Comparison of ENCODE assay signal across 16 cellular contexts in the genomic region with DNA sequence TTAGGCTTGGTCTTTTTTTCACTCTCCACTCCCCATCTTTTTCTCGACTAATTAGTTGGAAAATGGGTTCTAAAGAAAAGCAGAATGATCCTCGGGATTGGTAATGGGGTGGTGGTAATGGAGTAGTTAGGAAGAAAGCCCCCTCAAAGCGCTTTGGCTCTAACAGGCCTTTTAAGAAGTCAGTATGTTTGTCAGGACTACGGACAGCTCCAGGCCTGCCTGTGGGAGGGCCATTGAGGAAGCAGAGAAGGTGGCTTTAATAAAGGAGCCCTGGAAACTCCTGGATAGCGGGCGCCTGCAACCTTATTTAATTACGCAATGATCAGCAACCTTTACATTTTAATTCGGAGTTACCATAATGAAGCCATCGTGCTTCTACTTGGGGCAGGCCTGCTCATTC.
A peak's percentile ranks its signal among the peaks of the same experiment; 100 is the strongest.
DNase-seq lines count a peak whose midpoint lies in the region; ATAC-seq and TF ChIP-seq lines count a peak whose summit lies in the region.
"Had no signal": no experiment of that assay in that cellular context is flagged by ENCODE, and none has a peak within 500 bp of the region (broad histone marks: within the 10 kb centered on the region; RNA-seq: fewer than 3 reads in every experiment).

No MANE protein-coding gene starts in this region.

- H3K4me3 ChIP-seq in adipocyte (ENCODE audit: low read length): no peak overlapping the region
- H3K4me3 ChIP-seq in CD8-positive, alpha-beta T cell (ENCODE audit: low read depth, low read length): no peak overlapping the region
- H3K4me3 ChIP-seq: coronary artery, left lung had no signal

- H3K27ac Mint-ChIP-seq in neural crest cell (ENCODE audit: unreplicated experiment): no peak overlapping the region
- no peak overlapping the region for H3K27ac Mint-ChIP-seq in CD8-positive, alpha-beta T cell
- H3K27ac Mint-ChIP-seq: stimulated activated naive CD8-positive, alpha-beta T cell treated with anti-CD3 and anti-CD28 coated beads, Interleukin-15, Interleukin-2, amounts not matched to agents 100 ng/mL and 50 ng/mL, for 24 hours had no signal

- no peaks in the 10 kb centered on the region for H3K36me3 Mint-ChIP-seq in neural crest cell (ENCODE audit: low read depth)
- H3K36me3 Mint-ChIP-seq in CD8-positive, alpha-beta T cell: no peaks in the 10 kb centered on the region

- no peak overlapping the region for H3K27ac ChIP-seq in CD8-positive, alpha-beta T cell (ENCODE audit: low read depth, low read length)
- H3K27ac ChIP-seq: coronary artery, foreskin keratinocyte, left lung had no signal

- H3K4me1 Mint-ChIP-seq in neural crest cell: peaks cover 3% of the 10 kb centered on the region
- H3K4me1 Mint-ChIP-seq in CD8-positive, alpha-beta T cell (ENCODE audit: low read depth): no peaks in the 10 kb centered on the region

- ATAC-seq in CD8-positive, alpha-beta T cell: no peak
- ATAC-seq in HG03442 (IDR thresholded peaks at IDR 0.05; ENCODE audit: unreplicated experiment): no peak
- no peak for ATAC-seq in sciatic nerve
- ATAC-seq: foreskin keratinocyte, left lung had no signal

- DNase-seq in GM10248 (ENCODE audit: extremely low spot score): peak; percentile 14
- DNase-seq in Kasumi-1 (lab: John Stamatoyannopoulos, UW): peak; percentile 31 to 34
- peak; percentile 34 for DNase-seq in adipocyte (ENCODE audit: low read depth)
- DNase-seq in neural crest cell (ENCODE audit: low read depth, low spot score): peak; percentile 34
- DNase-seq in CD8-positive, alpha-beta T cell: no peak
- DNase-seq in sciatic nerve (ENCODE audit: low spot score): no peak
- DNase-seq: activated CD4-positive, alpha-beta T cell treated with anti-CD3 and anti-CD28 coated beads for 1 hour; activated gamma-delta T cell treated with Interleukin-2 at 50 U/mL for 16 hours; left lung; NCI-H2171; Right ventricle myocardium superior; stimulated activated CD4-positive, alpha-beta T cell treated with anti-CD3 and anti-CD28 coated beads, Interleukin-2, amount 100 ng/mL, for 48 hours had no signal

- H3K9me3 ChIP-seq in adipocyte (ENCODE audit: control insufficient read depth, low read length): no peaks in the 10 kb centered on the region
- H3K9me3 ChIP-seq in CD8-positive, alpha-beta T cell (ENCODE audit: low read length): no peaks in the 10 kb centered on the region

- no peak overlapping the region for H3K4me3 Mint-ChIP-seq in neural crest cell
- no peak overlapping the region for H3K4me3 Mint-ChIP-seq in CD8-positive, alpha-beta T cell
- H3K4me3 Mint-ChIP-seq: stimulated activated naive CD8-positive, alpha-beta T cell treated with anti-CD3 and anti-CD28 coated beads, Interleukin-15, Interleukin-2, amounts not matched to agents 100 ng/mL and 50 ng/mL, for 24 hours had no signal

- POLR2A ChIA-PET in GM10248 (lab: Yijun Ruan, JAX): no interaction called here
- POLR2A ChIA-PET in CD8-positive, alpha-beta T cell (lab: Charles Lee): no interaction called here

- no peaks in the 10 kb centered on the region for H3K9me3 Mint-ChIP-seq in neural crest cell
- H3K9me3 Mint-ChIP-seq in CD8-positive, alpha-beta T cell: peaks cover 11% of the 10 kb centered on the region

- no peaks in the 10 kb centered on the region for H3K36me3 ChIP-seq in adipocyte (ENCODE audit: control insufficient read depth, insufficient read depth, low read length, severe bottlenecking)
- H3K36me3 ChIP-seq in CD8-positive, alpha-beta T cell (ENCODE audit: insufficient read depth, low read length): no peaks in the 10 kb centered on the region
- H3K36me3 ChIP-seq: left lung had no signal

- H3K27me3 Mint-ChIP-seq in neural crest cell (ENCODE audit: low read depth): peaks cover 77% of the 10 kb centered on the region
- H3K27me3 Mint-ChIP-seq in CD8-positive, alpha-beta T cell (ENCODE audit: low read depth): peaks cover 17% of the 10 kb centered on the region

- intact Hi-C loops in CD8-positive, alpha-beta T cell (cut with DNase I, micrococcal nuclease): no loop called here
- intact Hi-C loops in sciatic nerve (cut with DNase I): no loop called here

- H3K27me3 ChIP-seq in adipocyte (replicated peaks; ENCODE audit: control insufficient read depth, insufficient read depth, low read length): no peaks in the 10 kb centered on the region
- no peaks in the 10 kb centered on the region for H3K27me3 ChIP-seq in CD8-positive, alpha-beta T cell (ENCODE audit: insufficient read depth, low read length)
- H3K27me3 ChIP-seq: foreskin keratinocyte, left lung had no signal

- TF ChIP-seq CTCF in GM10248 (IDR thresholded peaks at IDR 0.05; ENCODE audit: control extremely low read depth, extremely low read depth, low read depth, missing control alignments) (no peak), neural crest cell (conservative IDR thresholded peaks at IDR 0.05) (no peak)
- no peak for TF ChIP-seq CTCF in CD8-positive, alpha-beta T cell (IDR thresholded peaks at IDR 0.05)

- CTCF ChIA-PET in GM10248 (lab: Yijun Ruan, JAX): no interaction called here
- CTCF ChIA-PET in CD8-positive, alpha-beta T cell (lab: Charles Lee): no interaction called here

- no peak overlapping the region for H3K9ac ChIP-seq in adipocyte (ENCODE audit: low read length)

- no peaks in the 10 kb centered on the region for H3K4me1 ChIP-seq in adipocyte (ENCODE audit: control insufficient read depth, insufficient read depth, low read length)
- H3K4me1 ChIP-seq in CD8-positive, alpha-beta T cell (ENCODE audit: insufficient read depth, low read length): no peaks in the 10 kb centered on the region
- H3K4me1 ChIP-seq: foreskin keratinocyte, left lung had no signal

Comparison
In these comparisons a context has a peak if more than half of its experiments do, and no peak if none do; other contexts are left out.
1. DNase-seq: peak in GM10248 (single experiment), Kasumi-1 (2 of 2), adipocyte (single experiment) and neural crest cell (single experiment); none in CD8-positive, alpha-beta T cell (0 of 7) and sciatic nerve (single experiment).